In the genomic region with DNA sequence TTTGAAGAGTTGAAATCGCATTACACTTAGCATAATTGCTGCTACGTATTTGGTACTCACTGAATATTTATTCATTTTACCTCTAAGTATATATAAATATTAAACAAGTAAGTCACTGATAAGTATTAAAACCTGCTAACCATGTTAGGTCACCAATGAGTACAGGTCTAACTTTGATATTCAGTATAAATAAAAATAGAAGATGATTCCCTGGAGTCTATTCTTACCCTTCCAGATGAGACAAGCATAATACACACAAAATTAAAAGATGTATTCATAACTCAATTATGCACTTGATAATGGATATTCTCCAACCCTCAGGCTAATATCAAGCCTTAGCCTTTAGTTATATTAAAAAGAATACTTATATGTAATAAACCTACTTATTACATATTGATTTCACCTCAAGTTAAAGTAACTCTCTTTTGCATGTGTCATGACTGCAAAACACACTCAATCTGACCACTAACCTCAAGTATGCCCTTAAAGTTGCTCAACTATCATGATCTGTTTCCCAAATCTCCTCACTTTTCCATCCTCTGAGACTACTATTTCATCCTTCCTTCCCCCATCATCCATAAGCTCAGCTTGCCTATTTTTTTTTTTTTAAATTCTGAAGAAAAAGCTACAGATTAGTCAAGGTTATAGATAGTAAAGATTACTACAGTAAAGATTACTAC, we compare ENCODE assay signal across 21 cellular contexts. TPM values are rescaled to one million over a fixed set of nuclear protein-coding genes. Genes with fewer than 3 reads are reported as not detected.
A peak's percentile ranks its signal among the peaks of the same experiment; 100 is the strongest.
DNase-seq lines count a peak whose midpoint lies in the region; ATAC-seq and TF ChIP-seq lines count a peak whose summit lies in the region.
"Had no signal": no experiment of that assay in that cellular context is flagged by ENCODE, and none has a peak within 500 bp of the region (broad histone marks: within the 10 kb centered on the region; RNA-seq: fewer than 3 reads in every experiment).

No MANE protein-coding gene starts in this region.

- no peaks in the 10 kb centered on the region for H3K27me3 ChIP-seq in brain microvascular endothelial cell (replicated peaks)
- H3K27me3 ChIP-seq: BE2C, cardiac muscle cell had no signal

- no peak overlapping the region for H3K4me3 ChIP-seq in brain microvascular endothelial cell (ENCODE audit: low read depth, low read length)
- H3K4me3 ChIP-seq: cardiac muscle cell, thoracic aorta had no signal

- in situ Hi-C loops in brain microvascular endothelial cell (cut with HindIII; ENCODE audit: low pct_ligation_motif_present, low sequenced_read_pairs) = no loop called here

- no peak for TF ChIP-seq CTCF in brain microvascular endothelial cell (IDR thresholded peaks at IDR 0.05; ENCODE audit: low read depth, low read length, missing control alignments)

- no peaks in the 10 kb centered on the region for H3K27me3 Mint-ChIP-seq in activated CD8-positive, alpha-beta T cell treated with anti-CD3 and anti-CD28 coated beads, Interleukin-2, amount 10 ng/mL, durations not matched to agents 7 days and 5 days (ENCODE audit: low read depth)
- H3K27me3 Mint-ChIP-seq: activated CD8-positive, alpha-beta memory T cell treated with anti-CD3 and anti-CD28 coated beads, Interleukin-2, amount 10 ng/mL, durations not matched to agents 7 days and 5 days; activated naive CD8-positive, alpha-beta T cell treated with anti-CD3 and anti-CD28 coated beads, Interleukin-2, amount 10 ng/mL, durations not matched to agents 7 days and 5 days; activated T-helper 17 cell treated with anti-CD3 and anti-CD28 coated beads, Interleukin-2, amount 50 U/mL, for 72 hours had no signal

- H3K9me3 Mint-ChIP-seq in activated CD8-positive, alpha-beta T cell treated with anti-CD3 and anti-CD28 coated beads, Interleukin-2, amount 10 ng/mL, durations not matched to agents 7 days and 5 days (ENCODE audit: insufficient read depth) = no peaks in the 10 kb centered on the region
- H3K9me3 Mint-ChIP-seq: activated naive CD8-positive, alpha-beta T cell treated with anti-CD3 and anti-CD28 coated beads, Interleukin-2, amount 10 ng/mL, durations not matched to agents 7 days and 5 days; activated T-helper 17 cell treated with anti-CD3 and anti-CD28 coated beads, Interleukin-2, amount 50 U/mL, for 72 hours; stimulated activated effector memory CD8-positive, alpha-beta T cell treated with anti-CD3 and anti-CD28 coated beads, Interleukin-12 subunit alpha, Interleukin-12 subunit beta, amount 100 ng/mL, for 72 hours had no signal

- no peak overlapping the region for H3K4me3 Mint-ChIP-seq in activated CD8-positive, alpha-beta T cell treated with anti-CD3 and anti-CD28 coated beads, Interleukin-2, amount 10 ng/mL, durations not matched to agents 7 days and 5 days
- H3K4me3 Mint-ChIP-seq: activated CD8-positive, alpha-beta memory T cell treated with anti-CD3 and anti-CD28 coated beads, Interleukin-2, amount 10 ng/mL, durations not matched to agents 7 days and 5 days; activated naive CD8-positive, alpha-beta T cell treated with anti-CD3 and anti-CD28 coated beads, Interleukin-2, amount 10 ng/mL, durations not matched to agents 7 days and 5 days; activated T-helper 17 cell treated with anti-CD3 and anti-CD28 coated beads, Interleukin-2, amount 50 U/mL, for 72 hours; stimulated activated effector memory CD8-positive, alpha-beta T cell treated with anti-CD3 and anti-CD28 coated beads, Interleukin-12 subunit alpha, Interleukin-12 subunit beta, amount 100 ng/mL, for 72 hours had no signal

- CTCF ChIA-PET in activated CD8-positive, alpha-beta T cell treated with anti-CD3 and anti-CD28 coated beads, Interleukin-2, amount 10 ng/mL, durations not matched to agents 7 days and 5 days (lab: Charles Lee) = no interaction called here

- no peaks in the 10 kb centered on the region for H3K36me3 ChIP-seq in brain microvascular endothelial cell (replicated peaks)
- H3K36me3 ChIP-seq: BE2C, cardiac muscle cell, thoracic aorta had no signal

- peaks cover 22% of the 10 kb centered on the region for H3K36me3 Mint-ChIP-seq in activated CD8-positive, alpha-beta T cell treated with anti-CD3 and anti-CD28 coated beads, Interleukin-2, amount 10 ng/mL, durations not matched to agents 7 days and 5 days (ENCODE audit: low read depth)

- ATAC-seq in HG03521 (IDR thresholded peaks at IDR 0.05; ENCODE audit: unreplicated experiment) = no peak
- no peak for ATAC-seq in activated CD8-positive, alpha-beta T cell treated with anti-CD3 and anti-CD28 coated beads, Interleukin-2, amount 10 ng/mL, durations not matched to agents 7 days and 5 days
- ATAC-seq: activated CD8-positive, alpha-beta memory T cell treated with anti-CD3 and anti-CD28 coated beads, Interleukin-2, amount 10 ng/mL, durations not matched to agents 7 days and 5 days; activated T-helper 17 cell treated with anti-CD3 and anti-CD28 coated beads, Interleukin-2, amount 50 U/mL, for 72 hours; Panc1; right cardiac atrium; stimulated activated effector memory CD8-positive, alpha-beta T cell treated with anti-CD3 and anti-CD28 coated beads, Interleukin-12 subunit alpha, Interleukin-12 subunit beta, amount 100 ng/mL, for 72 hours had no signal

- no peaks in the 10 kb centered on the region for H3K4me1 Mint-ChIP-seq in activated CD8-positive, alpha-beta T cell treated with anti-CD3 and anti-CD28 coated beads, Interleukin-2, amount 10 ng/mL, durations not matched to agents 7 days and 5 days (ENCODE audit: low read depth)
- H3K4me1 Mint-ChIP-seq: activated CD8-positive, alpha-beta memory T cell treated with anti-CD3 and anti-CD28 coated beads, Interleukin-2, amount 10 ng/mL, durations not matched to agents 7 days and 5 days; activated T-helper 17 cell treated with anti-CD3 and anti-CD28 coated beads, Interleukin-2, amount 50 U/mL, for 72 hours; stimulated activated effector memory CD8-positive, alpha-beta T cell treated with anti-CD3 and anti-CD28 coated beads, Interleukin-12 subunit alpha, Interleukin-12 subunit beta, amount 100 ng/mL, for 72 hours had no signal

- no peak overlapping the region for H3K27ac Mint-ChIP-seq in activated CD8-positive, alpha-beta T cell treated with anti-CD3 and anti-CD28 coated beads, Interleukin-2, amount 10 ng/mL, durations not matched to agents 7 days and 5 days
- H3K27ac Mint-ChIP-seq: activated CD8-positive, alpha-beta memory T cell treated with anti-CD3 and anti-CD28 coated beads, Interleukin-2, amount 10 ng/mL, durations not matched to agents 7 days and 5 days; activated naive CD8-positive, alpha-beta T cell treated with anti-CD3 and anti-CD28 coated beads, Interleukin-2, amount 10 ng/mL, durations not matched to agents 7 days and 5 days; activated T-helper 17 cell treated with anti-CD3 and anti-CD28 coated beads, Interleukin-2, amount 50 U/mL, for 72 hours; stimulated activated effector memory CD8-positive, alpha-beta T cell treated with anti-CD3 and anti-CD28 coated beads, Interleukin-12 subunit alpha, Interleukin-12 subunit beta, amount 100 ng/mL, for 72 hours had no signal

- H3K27ac ChIP-seq in brain microvascular endothelial cell = no peak overlapping the region
- H3K27ac ChIP-seq: cardiac muscle cell, thoracic aorta had no signal

- POLR2A ChIA-PET in activated CD8-positive, alpha-beta T cell treated with anti-CD3 and anti-CD28 coated beads, Interleukin-2, amount 10 ng/mL, durations not matched to agents 7 days and 5 days (lab: Charles Lee) = no interaction called here

- peak; percentile 59 for DNase-seq in AG20443 (ENCODE audit: low spot score)
- DNase-seq in HCEC 1CT = peak; percentile 73
- DNase-seq in brain microvascular endothelial cell = peak; percentile 24
- DNase-seq in myocyte (ENCODE audit: low read depth) = peak; percentile 38
- no peak for DNase-seq in RKO (ENCODE audit: low spot score)
- DNase-seq in HK-2 (ENCODE audit: unreplicated experiment) = no peak
- no peak for DNase-seq in activated CD8-positive, alpha-beta T cell treated with anti-CD3 and anti-CD28 coated beads, Interleukin-2, amount 10 ng/mL, durations not matched to agents 7 days and 5 days
- DNase-seq: activated CD8-positive, alpha-beta memory T cell treated with anti-CD3 and anti-CD28 coated beads, Interleukin-2, amount 10 ng/mL, durations not matched to agents 7 days and 5 days; activated naive CD8-positive, alpha-beta T cell treated with anti-CD3 and anti-CD28 coated beads, Interleukin-2, amount 10 ng/mL, durations not matched to agents 7 days and 5 days; BE2C; MV-4-11; NCI-H1930; nucleus accumbens; right cardiac atrium; SK-N-SH had no signal

RNA-seq across cellular contexts. Expression of a gene that starts 46.8 kb away (rescaled TPM):
- total RNA-seq in myocyte = 7.3 and 11.2 TPM in 2 replicates
- 2.0 TPM for polyA plus RNA-seq in myocyte (2012)
- 1 to 10 TPM; 5.8 to 6.1 TPM for total RNA-seq in activated CD8-positive, alpha-beta T cell treated with anti-CD3 and anti-CD28 coated beads, Interleukin-2, amount 10 ng/mL, durations not matched to agents 7 days and 5 days

RNA-seq across cellular contexts. Expression of a gene that starts 48.1 kb away (rescaled TPM):
- total RNA-seq in myocyte = 31.6 and 46.3 TPM in 2 replicates
- polyA plus RNA-seq in myocyte (2012) = 35.8 TPM
- 10 to 100 TPM; 40.3 to 40.9 TPM for total RNA-seq in activated CD8-positive, alpha-beta T cell treated with anti-CD3 and anti-CD28 coated beads, Interleukin-2, amount 10 ng/mL, durations not matched to agents 7 days and 5 days

Comparison
In these comparisons a context has a peak if more than half of its experiments do, and no peak if none do; other contexts are left out.
1. DNase-seq: peak in AG20443 (single experiment), HCEC 1CT (single experiment), brain microvascular endothelial cell (single experiment) and myocyte (single experiment); none in RKO (single experiment), HK-2 (single experiment) and activated CD8-positive, alpha-beta T cell treated with anti-CD3 and anti-CD28 coated beads, Interleukin-2, amount 10 ng/mL, durations not matched to agents 7 days and 5 days (single experiment).